In genomic region chr6:35148167-35148741, GRCh38 we compare ENCODE assay signal across 9 cellular contexts. TPM values are rescaled to one million over a fixed set of nuclear protein-coding genes. Genes with fewer than 3 reads are reported as not detected.
DNase-seq lines count a peak whose midpoint lies in the region; TF ChIP-seq lines count a peak whose summit lies in the region.
"Had no signal": no experiment of that assay in that cellular context is flagged by ENCODE, and none has a peak within 500 bp of the region (broad histone marks: within the 10 kb centered on the region; RNA-seq: fewer than 3 reads in every experiment).

No MANE protein-coding gene starts in this region.

- no peaks in the 10 kb centered on the region for H3K27me3 Mint-ChIP-seq in T-helper 1 cell treated with Interleukin-12 subunit alpha and Interleukin-12 subunit beta and Interleukin-4 antibody, amounts not matched to agents 30 μg/mL and 1 μg/mL, for 36 hours (ENCODE audit: low read depth)

- no peaks in the 10 kb centered on the region for H3K79me2 ChIP-seq in fibroblast of lung (ENCODE audit: control insufficient read depth, insufficient read depth, low read length)

- H2AFZ ChIP-seq in fibroblast of lung (ENCODE audit: low read length) = peak overlapping the region; percentile 50

- H3K4me3 ChIP-seq in H7 (ENCODE audit: insufficient read depth, low read depth, low read length) (no peak overlapping the region), fibroblast of lung (replicated peaks in 1 of 4; ENCODE audit: control extremely low read depth in 1 of 4, insufficient read depth in 1 of 4, low read depth in 3 of 4, low read length in 4 of 4) (no peak overlapping the region)

- no peaks in the 10 kb centered on the region for H3K9me3 ChIP-seq in fibroblast of lung (ENCODE audit: control insufficient read depth, insufficient read depth, low read depth, low read length)

- TF ChIP-seq CTCF in fibroblast of lung (conservative IDR thresholded peaks at IDR 0.05 in 1 of 2, IDR thresholded peaks at IDR 0.05 in 1 of 2; ENCODE audit: low read depth in 1 of 2, low read length in 2 of 2) = no peak

- H4K20me1 ChIP-seq in fibroblast of lung (ENCODE audit: control insufficient read depth, extremely low read depth, insufficient read depth, low read length) = no peaks in the 10 kb centered on the region

- peak; percentile 72 for DNase-seq in H7
- peak; percentile 52 to 73 for DNase-seq in fibroblast of lung (ENCODE audit: low read depth in 2 of 2)
- peak; percentile 17 to 27 for DNase-seq in stimulated activated CD4-positive, alpha-beta T cell treated with anti-CD3 and anti-CD28 coated beads, Interleukin-2, amount 100 ng/mL, for 48 hours
- no peak for DNase-seq in COLO829 (ENCODE audit: low spot score)
- DNase-seq in effector CD8-positive, alpha-beta T cell (lab: John Stamatoyannopoulos, UW) = no peak
- no peak for DNase-seq in pons (ENCODE audit: low spot score)
- DNase-seq: activated gamma-delta T cell treated with Interleukin-2 at 50 U/mL for 16 hours, NCI-H82 had no signal

- H3K9ac ChIP-seq in fibroblast of lung (ENCODE audit: insufficient read depth, low read length) = no peak overlapping the region

- H3K27ac Mint-ChIP-seq in T-helper 1 cell treated with Interleukin-12 subunit alpha and Interleukin-12 subunit beta and Interleukin-4 antibody, amounts not matched to agents 30 μg/mL and 1 μg/mL, for 36 hours = peak overlapping the region; percentile 29

- peak overlapping the region; percentile 81 for H3K4me2 ChIP-seq in fibroblast of lung (ENCODE audit: extremely low read depth, insufficient read depth, low read length)

- peak overlapping the region; percentile 38 for H3K4me3 Mint-ChIP-seq in T-helper 1 cell treated with Interleukin-12 subunit alpha and Interleukin-12 subunit beta and Interleukin-4 antibody, amounts not matched to agents 30 μg/mL and 1 μg/mL, for 36 hours

- H3K27me3 ChIP-seq in H7 (ENCODE audit: control insufficient read depth, insufficient read depth, low read length) (peaks cover 9% of the 10 kb centered on the region), fibroblast of lung (ENCODE audit: control insufficient read depth, insufficient read depth, low read length) (no peaks in the 10 kb centered on the region)

- H3K4me1 ChIP-seq in fibroblast of lung (ENCODE audit: control insufficient read depth, extremely low read depth, insufficient read depth, low read length) = peaks cover 8% of the 10 kb centered on the region

- no peak overlapping the region for H3K27ac ChIP-seq in fibroblast of lung (ENCODE audit: insufficient read depth, low read length)

- H3K9me3 Mint-ChIP-seq in T-helper 1 cell treated with Interleukin-12 subunit alpha and Interleukin-12 subunit beta and Interleukin-4 antibody, amounts not matched to agents 30 μg/mL and 1 μg/mL, for 36 hours = no peaks in the 10 kb centered on the region

- peaks cover 30% of the 10 kb centered on the region for H3K4me1 Mint-ChIP-seq in T-helper 1 cell treated with Interleukin-12 subunit alpha and Interleukin-12 subunit beta and Interleukin-4 antibody, amounts not matched to agents 30 μg/mL and 1 μg/mL, for 36 hours (ENCODE audit: low read depth)

- H3K36me3 ChIP-seq in H7 (replicated peaks; ENCODE audit: control insufficient read depth, insufficient read depth, low read length) (no peaks in the 10 kb centered on the region), fibroblast of lung (ENCODE audit: control insufficient read depth, insufficient read depth, low read length) (no peaks in the 10 kb centered on the region)

- H3K36me3 Mint-ChIP-seq in T-helper 1 cell treated with Interleukin-12 subunit alpha and Interleukin-12 subunit beta and Interleukin-4 antibody, amounts not matched to agents 30 μg/mL and 1 μg/mL, for 36 hours (ENCODE audit: low read depth) = no peaks in the 10 kb centered on the region

RNA-seq across cellular contexts. Expression of gene TCP11, which starts 7.1 kb away (rescaled TPM):
- total RNA-seq in H7 (2014; rRNA removed; shearing (Covaris generic)) = 0.31 TPM in 1 of 2 replicates, not detected in the other
- 0.17 and 0.51 TPM in 2 replicates for total RNA-seq in fibroblast of lung
- 0.16 and 0.24 TPM in 2 replicates for polyA plus RNA-seq in fibroblast of lung
- 0.16 TPM in 1 of 2 replicates, not detected in the other for polyA plus RNA-seq in fibroblast of lung (2012)
- polyA minus RNA-seq in fibroblast of lung (ENCODE audit: low replicate concordance) = not detected in 2 replicates

Comparison
In these comparisons a context has a peak if more than half of its experiments do, and no peak if none do; other contexts are left out.
1. DNase-seq: peak in H7 (single experiment), fibroblast of lung (2 of 2) and stimulated activated CD4-positive, alpha-beta T cell treated with anti-CD3 and anti-CD28 coated beads, Interleukin-2, amount 100 ng/mL, for 48 hours (2 of 2); none in COLO829 (single experiment), effector CD8-positive, alpha-beta T cell (single experiment) and pons (single experiment).